1 cellular context compared by ENCODE assay signal in genomic region chrX:19602866-19603620, GRCh38.
A peak's percentile ranks its signal among the peaks of the same experiment; 100 is the strongest.
TF ChIP-seq lines count a peak whose summit lies in the region.

No MANE protein-coding gene starts in this region.

TF ChIP-seq in H1, 55 proteins besides CTCF, POLR2A, EP300 and RAD21:
- TF ChIP-seq SP1 (IDR thresholded peaks at IDR 0.05; ENCODE audit: low read depth, low read length) (no peak), BACH1 (IDR thresholded peaks at IDR 0.05; ENCODE audit: low read length) (peak; percentile 62; the same call in 1 of the 2 replicates), HDAC2 (IDR thresholded peaks at IDR 0.05; ENCODE audit: borderline replicate concordance in 1 of 2, low read depth in 2 of 2, low read length in 2 of 2) (no peak), MAFK (IDR thresholded peaks at IDR 0.05; ENCODE audit: low read depth, low read length) (peak; percentile 48; the same call in 1 of the 2 replicates)
